Comparison of ENCODE assay signal across 8 cellular contexts in the genomic region with DNA sequence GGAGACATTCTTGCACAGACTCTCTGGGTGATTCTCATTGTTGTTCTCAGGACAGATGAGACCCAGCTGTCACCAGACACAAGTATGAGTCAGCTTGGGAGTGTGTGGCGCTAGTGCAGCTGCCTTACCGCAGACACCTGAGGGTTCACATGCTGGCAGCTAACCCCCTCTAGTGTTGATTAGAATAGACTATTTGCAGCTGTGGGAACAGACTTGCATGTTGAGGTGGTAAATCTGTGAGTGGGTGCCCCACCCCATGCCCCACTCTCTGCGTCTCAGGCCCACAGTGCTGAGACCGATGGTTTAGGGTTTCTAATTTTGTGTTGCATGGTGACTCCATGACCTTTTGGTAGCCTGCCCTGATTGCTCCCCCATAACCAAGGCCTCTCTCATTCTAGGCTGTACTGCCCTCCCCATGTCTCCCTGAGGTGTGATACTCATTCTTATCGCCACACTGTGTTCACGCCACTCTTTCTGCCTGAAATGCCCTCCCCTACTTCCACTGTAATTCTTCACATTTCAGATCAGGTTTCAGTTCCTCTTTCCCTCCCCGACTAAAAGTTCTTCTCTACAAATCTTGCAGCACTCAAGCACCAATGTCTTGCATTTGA.
DNase-seq lines count a peak whose midpoint lies in the region; ATAC-seq and TF ChIP-seq lines count a peak whose summit lies in the region.

No MANE protein-coding gene starts in this region.

- H3K79me2 ChIP-seq in DND-41 (ENCODE audit: insufficient read depth, low read length) = no peaks in the 10 kb centered on the region

- H3K9ac ChIP-seq in DND-41 (ENCODE audit: low read depth, low read length) (no peak overlapping the region), colonic mucosa (ENCODE audit: low read depth in 2 of 2, low read length in 2 of 2) (no peak overlapping the region)

- H3K27me3 ChIP-seq in DND-41 (ENCODE audit: insufficient read depth, low read length, poor library complexity) (peaks cover 24% of the 10 kb centered on the region), colonic mucosa (no peaks in the 10 kb centered on the region)

- H3K4me3 ChIP-seq in DND-41 (ENCODE audit: low read depth in 1 of 2, low read length in 2 of 2) (no peak overlapping the region), colonic mucosa (no peak overlapping the region)

- H3K4me1 ChIP-seq in DND-41 (ENCODE audit: insufficient read depth, low read length) (no peaks in the 10 kb centered on the region), colonic mucosa (no peaks in the 10 kb centered on the region)

- H3K4me2 ChIP-seq in DND-41 (ENCODE audit: insufficient read depth, low read length) = no peak overlapping the region

- H3K27ac ChIP-seq in DND-41 (ENCODE audit: low read length) = no peak overlapping the region
- H3K27ac ChIP-seq in colonic mucosa = no peak overlapping the region

- ATAC-seq in DND-41 (ENCODE audit: insufficient read depth, low read depth) = peak; percentile 98
- peak; percentile 96 for ATAC-seq in GM19328 (IDR thresholded peaks at IDR 0.05; ENCODE audit: unreplicated experiment)
- ATAC-seq in HG03103 (IDR thresholded peaks at IDR 0.05; ENCODE audit: low read depth, unreplicated experiment) = peak; percentile 87

- no peak overlapping the region for H2AFZ ChIP-seq in DND-41 (ENCODE audit: low read depth, low read length)

- H3K36me3 ChIP-seq in DND-41 (ENCODE audit: insufficient read depth, low read length) (no peaks in the 10 kb centered on the region), colonic mucosa (no peaks in the 10 kb centered on the region)

- peak; percentile 69 for TF ChIP-seq CTCF in DND-41 (IDR thresholded peaks at IDR 0.05; ENCODE audit: borderline replicate concordance, extremely low read depth, low read length, poor library complexity, severe bottlenecking)
- TF ChIP-seq CTCF in colonic mucosa (IDR thresholded peaks at IDR 0.05) = no peak

- H3K9me3 ChIP-seq in DND-41 (ENCODE audit: insufficient read depth, low read length, severe bottlenecking) = no peaks in the 10 kb centered on the region
- no peaks in the 10 kb centered on the region for H3K9me3 ChIP-seq in colonic mucosa

- intact Hi-C loops in colonic mucosa (cut with DNase I) (loop anchor here (2.0 to 5.0 kb wide), 2 partner anchors 69 to 357 kb away; no protein-coding TSS in a partner anchor), posterior cingulate gyrus (cut with DNase I) (no loop called here)

- H4K20me1 ChIP-seq in DND-41 (ENCODE audit: insufficient read depth, low read length) = no peaks in the 10 kb centered on the region

- DNase-seq in DND-41 = peak; percentile 81
- peak; percentile 10 for DNase-seq in NCI-H2196 treated with DMSO at 0.1 percent for 48 hours (lab: John Stamatoyannopoulos, UW; ENCODE audit: unreplicated experiment)
- peak; percentile 37 for DNase-seq in colonic mucosa
- peak in 6 of 10 donors; percentile 10 to 93 (median 44) for DNase-seq in posterior cingulate gyrus
- DNase-seq in COLO829 (ENCODE audit: low spot score) = no peak
- no peak for DNase-seq in stimulated activated CD4-positive, alpha-beta T cell treated with anti-CD3 and anti-CD28 coated beads, Interleukin-2, amount 100 ng/mL, for 24 hours

Comparison
In these comparisons a context has a peak if more than half of its experiments do, and no peak if none do; other contexts are left out.
1. DNase-seq: peak in DND-41 (single experiment), NCI-H2196 treated with DMSO at 0.1 percent for 48 hours (single experiment), colonic mucosa (single experiment) and posterior cingulate gyrus (6 of 10); none in COLO829 (single experiment) and stimulated activated CD4-positive, alpha-beta T cell treated with anti-CD3 and anti-CD28 coated beads, Interleukin-2, amount 100 ng/mL, for 24 hours (0 of 2).
2. Peak in every context shown above with its lines, with median percentiles within 50 percentile points of each other: ATAC-seq.